ENCODE assay signal across 15 cellular contexts in the genomic region with DNA sequence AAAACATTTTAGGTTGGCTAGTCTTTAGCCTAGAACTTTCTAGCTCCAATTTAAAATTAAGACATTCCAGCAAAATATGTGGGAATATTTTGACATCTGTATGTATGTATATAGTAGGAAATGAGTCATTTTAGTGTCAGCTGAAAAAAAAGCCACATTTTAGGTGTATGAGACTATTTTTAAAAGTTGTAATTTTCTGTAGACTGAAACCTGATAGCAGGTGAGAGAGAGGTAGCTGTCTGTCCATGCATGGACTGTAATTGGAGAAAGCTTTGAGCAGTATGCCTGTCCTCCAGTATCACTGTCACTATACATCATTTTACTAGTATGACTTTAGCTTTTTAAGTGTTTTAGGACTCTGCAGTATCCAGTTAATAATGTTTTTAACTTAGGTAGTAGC. TPM values are rescaled to one million over a fixed set of nuclear protein-coding genes. Genes with fewer than 3 reads are reported as not detected.
DNase-seq lines count a peak whose midpoint lies in the region; ATAC-seq, FAIRE-seq and TF ChIP-seq lines count a peak whose summit lies in the region.
"Had no signal": no experiment of that assay in that cellular context is flagged by ENCODE, and none has a peak within 500 bp of the region (broad histone marks: within the 10 kb centered on the region; RNA-seq: fewer than 3 reads in every experiment).

No MANE protein-coding gene starts in this region.

- H3K27me3 ChIP-seq in IMR-90 (ENCODE audit: control insufficient read depth, insufficient read depth, low read length) (no peaks in the 10 kb centered on the region), bronchial epithelial cell (ENCODE audit: control insufficient read depth, insufficient read depth, low read length) (no peaks in the 10 kb centered on the region), smooth muscle cell (ENCODE audit: low read depth) (no peaks in the 10 kb centered on the region), lower lobe of right lung (ENCODE audit: low read depth) (no peaks in the 10 kb centered on the region)
- H3K27me3 ChIP-seq: SJSA1 had no signal

- H4K8ac ChIP-seq in IMR-90 (ENCODE audit: low read depth in 2 of 2, low read length in 2 of 2): no peak overlapping the region

- peak; percentile 38 for ATAC-seq in GM18868 (IDR thresholded peaks at IDR 0.05; ENCODE audit: unreplicated experiment)
- no peak; the same call in 1 of the 2 replicates for ATAC-seq in IMR-90 (ENCODE audit: low read depth)
- no peak for ATAC-seq in lower lobe of right lung
- ATAC-seq: GM12878 had no signal

- 0 out of 2 replicates have a peak, but pooled peaks cover 2% of the 10 kb centered on the region for H3K9me1 ChIP-seq in IMR-90 (ENCODE audit: insufficient read depth, low read length)

- H4K20me1 ChIP-seq in IMR-90 (ENCODE audit: insufficient read depth, low read length) (no peaks in the 10 kb centered on the region), smooth muscle cell (ENCODE audit: low read depth) (no peaks in the 10 kb centered on the region)

- no TSS peak for BruUV-seq in IMR-90 (replicated peaks; lab: Mats Ljungman, UMichigan)

- no peak overlapping the region for H2AK5ac ChIP-seq in IMR-90 (ENCODE audit: low read depth, low read length)

- TF ChIP-seq RAD21 in IMR-90 (IDR thresholded peaks at IDR 0.05; ENCODE audit: low read length): no peak

- no peak overlapping the region for H2AK9ac ChIP-seq in IMR-90 (replicated peaks; ENCODE audit: low read depth, low read length, poor library complexity)

- POLR2A ChIA-PET in IMR-90 (lab: Charles Lee; ENCODE audit: unreplicated experiment): no interaction called here

- H3K79me1 ChIP-seq in IMR-90 (ENCODE audit: low read depth in 1 of 2, low read length in 2 of 2): no peaks in the 10 kb centered on the region

- TF ChIP-seq POLR2A in IMR-90 (IDR thresholded peaks at IDR 0.05; ENCODE audit: low read depth, low read length): no peak

- H2AFZ ChIP-seq in IMR-90 (replicated peaks; ENCODE audit: low read length, poor library complexity) (no peak overlapping the region), smooth muscle cell (ENCODE audit: low read depth) (no peak overlapping the region)

- H3K4me1 ChIP-seq in IMR-90 (ENCODE audit: control insufficient read depth, insufficient read depth, low read length) (peaks cover 3% of the 10 kb centered on the region; the same call in 1 of the 2 replicates), smooth muscle cell (ENCODE audit: low read depth) (no peaks in the 10 kb centered on the region), lower lobe of right lung (peaks cover 12% of the 10 kb centered on the region)

- in situ Hi-C loops in IMR-90 (cut with MboI; ENCODE audit: low sequenced_read_pairs): no loop called here

- H3K4me3 ChIP-seq in IMR-90 (ENCODE audit: insufficient read depth, low read depth, low read length) (no peak overlapping the region), bronchial epithelial cell (ENCODE audit: low read depth, low read length) (no peak overlapping the region), smooth muscle cell (no peak overlapping the region), lower lobe of right lung (no peak overlapping the region)
- H3K4me3 ChIP-seq: GM12878, SJSA1 had no signal

- dilution Hi-C loops in IMR-90 (cut with HindIII; ENCODE audit: low sequenced_read_pairs, unreplicated experiment): no loop called here

- no peak overlapping the region for H3K18ac ChIP-seq in IMR-90 (ENCODE audit: low read depth, low read length)

- H4K5ac ChIP-seq in IMR-90 (ENCODE audit: low read depth, low read length): no peak overlapping the region

- H3K4ac ChIP-seq in IMR-90 (ENCODE audit: low read depth, low read length): no peak overlapping the region

- H4K91ac ChIP-seq in IMR-90 (ENCODE audit: insufficient read depth, low read depth, low read length): no peak overlapping the region

- FAIRE-seq in bronchial epithelial cell (lab: Jason Lieb, UNC): no peak
- FAIRE-seq: GM12878, HTR-8/SVneo had no signal

- no peaks in the 10 kb centered on the region for H3K9me3 ChIP-seq in IMR-90 (ENCODE audit: control insufficient read depth, insufficient read depth, low read length)
- no peaks in the 10 kb centered on the region for H3K9me3 ChIP-seq in smooth muscle cell (replicated peaks; ENCODE audit: low read depth)
- H3K9me3 ChIP-seq in lower lobe of right lung: no peaks in the 10 kb centered on the region
- H3K9me3 ChIP-seq: SJSA1 had no signal

- peak overlapping the region; percentile 37; the same call in 1 of the 2 replicates for H3K4me2 ChIP-seq in IMR-90 (ENCODE audit: low read depth, low read length)
- H3K4me2 ChIP-seq in smooth muscle cell: no peak overlapping the region

- H2BK5ac ChIP-seq in IMR-90 (ENCODE audit: low read depth, low read length, poor library complexity, severe bottlenecking): no peak overlapping the region

- no peak overlapping the region for H2BK20ac ChIP-seq in IMR-90 (ENCODE audit: low read depth, low read length)

- no peak overlapping the region for H3K56ac ChIP-seq in IMR-90 (ENCODE audit: extremely low read depth, insufficient read depth, low read length)

- intact Hi-C loops in IMR-90 (cut with micrococcal nuclease) (no loop called here), lower lobe of right lung (cut with DNase I) (no loop called here)

- no peak overlapping the region for H3K14ac ChIP-seq in IMR-90 (replicated peaks; ENCODE audit: low read depth, low read length)

- TF ChIP-seq CTCF in IMR-90 (conservative IDR thresholded peaks at IDR 0.05; ENCODE audit: low read depth, low read length): no peak
- TF ChIP-seq CTCF in bronchial epithelial cell (IDR thresholded peaks at IDR 0.05; ENCODE audit: insufficient read depth, low read length, severe bottlenecking): no peak
- no peak for TF ChIP-seq CTCF in smooth muscle cell (IDR thresholded peaks at IDR 0.05; ENCODE audit: borderline replicate concordance, insufficient read depth, poor library complexity, severe bottlenecking)
- TF ChIP-seq CTCF in lower lobe of right lung (IDR thresholded peaks at IDR 0.05): no peak

- H2BK120ac ChIP-seq in IMR-90 (ENCODE audit: low read depth, low read length): no peak overlapping the region

- no peaks in the 10 kb centered on the region for H3K36me3 ChIP-seq in IMR-90 (ENCODE audit: control insufficient read depth, insufficient read depth, low read length)
- no peaks in the 10 kb centered on the region for H3K36me3 ChIP-seq in bronchial epithelial cell (ENCODE audit: control insufficient read depth, insufficient read depth, low read length)
- no peaks in the 10 kb centered on the region for H3K36me3 ChIP-seq in smooth muscle cell (ENCODE audit: low read depth)
- no peaks in the 10 kb centered on the region for H3K36me3 ChIP-seq in lower lobe of right lung
- H3K36me3 ChIP-seq: SJSA1 had no signal

- DNase-seq in IMR-90 (peak; percentile 55), bronchial epithelial cell (ENCODE audit: low read depth) (peak; percentile 21), left kidney (ENCODE audit: low read depth, low spot score) (peak; percentile 12), smooth muscle cell (lab: John Stamatoyannopoulos, UW; ENCODE audit: unreplicated experiment) (no peak), EL (no peak), lower lobe of right lung (no peak)
- DNase-seq: Caco-2; CD4-positive, CD25-positive, alpha-beta regulatory T cell; GDM1; NCI-H1930; NCI-H446 treated with DMSO at 0.1 percent for 48 hours had no signal

- no peak overlapping the region for H2BK15ac ChIP-seq in IMR-90 (ENCODE audit: low read depth, low read length)

- CTCF ChIA-PET in IMR-90 (lab: Yijun Ruan, JAX): interaction anchor here (0.6 kb wide), 2 partner anchors 11 to 108 kb away, joined by 3 read pairs; no protein-coding TSS in a partner anchor

- H3K23ac ChIP-seq in IMR-90 (ENCODE audit: low read depth, low read length): no peak overlapping the region

- no peaks in the 10 kb centered on the region for H3K79me2 ChIP-seq in smooth muscle cell (ENCODE audit: low read depth)

- H3K9ac ChIP-seq in IMR-90 (ENCODE audit: low read depth, low read length) (no peak overlapping the region), smooth muscle cell (ENCODE audit: low read depth) (no peak overlapping the region)

- no peak overlapping the region for H3K27ac ChIP-seq in IMR-90 (ENCODE audit: insufficient read depth, low read length)
- H3K27ac ChIP-seq in smooth muscle cell (ENCODE audit: low read depth): no peak overlapping the region
- H3K27ac ChIP-seq in lower lobe of right lung: no peak overlapping the region
- H3K27ac ChIP-seq: SJSA1 had no signal

- no peaks in the 10 kb centered on the region for H3F3A ChIP-seq in smooth muscle cell (ENCODE audit: low read depth)

TF ChIP-seq in IMR-90, 13 proteins besides CTCF, POLR2A, EP300 and RAD21 (continues in another document):
- TF ChIP-seq RCOR1 (IDR thresholded peaks at IDR 0.05; ENCODE audit: insufficient replicate concordance, low read length): no peak
- TF ChIP-seq CHD1 (IDR thresholded peaks at IDR 0.05; ENCODE audit: low read depth, low read length): no peak
- TF ChIP-seq CEBPB (IDR thresholded peaks at IDR 0.05; ENCODE audit: low read depth, low read length): no peak
- TF ChIP-seq MXI1 (IDR thresholded peaks at IDR 0.05; ENCODE audit: borderline replicate concordance, low read depth, low read length): no peak
- no peak; the same call in 1 of the 2 replicates for TF ChIP-seq FOS (IDR thresholded peaks at IDR 0.05; ENCODE audit: low read depth, low read length)
- no peak for TF ChIP-seq USF2 (IDR thresholded peaks at IDR 0.05; ENCODE audit: low read depth, low read length)
- TF ChIP-seq SMC3 (IDR thresholded peaks at IDR 0.05; ENCODE audit: low read depth, low read length): no peak

RNA-seq across cellular contexts. Expression of gene PPP1R1C, which starts 26.1 kb away (rescaled TPM):
- total RNA-seq in IMR-90 (2012; rRNA removed): 0.28 and 0.36 TPM in 2 replicates
- polyA plus RNA-seq in IMR-90 (2012; rRNA removed): 0.10 and 0.34 TPM in 2 replicates
- polyA plus RNA-seq in IMR-90 (2012; cell fraction: cytosol; rRNA removed): 0.11 TPM in 1 of 2 replicates, not detected in the other
- polyA plus RNA-seq in IMR-90 (2012; cell fraction: nucleus; rRNA removed; ENCODE audit: low replicate concordance): 0.46 TPM in 1 of 2 replicates, not detected in the other
- 2.1 and 2.7 TPM in 2 replicates for total RNA-seq in bronchial epithelial cell
- 3.3 and 6.6 TPM in 2 replicates for total RNA-seq in smooth muscle cell
- 2.3 and 4.9 TPM in 2 replicates for polyA plus RNA-seq in smooth muscle cell
- total RNA-seq in lower lobe of right lung: 2.9 TPM
- total RNA-seq: CD4-positive, CD25-positive, alpha-beta regulatory T cell had no signal
- polyA plus RNA-seq: CD4-positive, CD25-positive, alpha-beta regulatory T cell; GM12878 had no signal

Comparison
In these comparisons a context has a peak if more than half of its experiments do, and no peak if none do; other contexts are left out.
1. DNase-seq: peak in IMR-90 (single experiment), bronchial epithelial cell (single experiment) and left kidney (single experiment); none in smooth muscle cell (single experiment), EL (single experiment) and lower lobe of right lung (single experiment).